In genomic region chr17:57668332-57668731, GRCh38 we compare ENCODE assay signal across 18 cellular contexts.
DNase-seq lines count a peak whose midpoint lies in the region; ATAC-seq and TF ChIP-seq lines count a peak whose summit lies in the region.
"Had no signal": no experiment of that assay in that cellular context is flagged by ENCODE, and none has a peak within 500 bp of the region (broad histone marks: within the 10 kb centered on the region; RNA-seq: fewer than 3 reads in every experiment).

No MANE protein-coding gene starts in this region.

- peaks cover 12% of the 10 kb centered on the region for H3K36me3 Mint-ChIP-seq in type B pancreatic cell

- intact Hi-C loops in heart left ventricle (cut with DNase I) (loop anchor here in 5 of 10 donors (10.0 kb wide), 5 partner anchors 166 to 544 kb away; no protein-coding TSS in a partner anchor), right cardiac atrium (cut with DNase I) (loop anchor here in 2 of 4 donors (5.0 to 10.0 kb wide), 2 partner anchors 71 to 424 kb away; no protein-coding TSS in a partner anchor)

- H3K4me1 ChIP-seq in heart left ventricle (peaks cover 0 to 46% (median 17%) of the 10 kb centered on the region in 12 donors), right cardiac atrium (ENCODE audit: control insufficient read depth, insufficient read depth, low read length) (no peaks in the 10 kb centered on the region), right atrium auricular region (peaks cover 0 to 12% of the 10 kb centered on the region in 2 donors)

- peak overlapping the region; percentile 56 for H3K27ac Mint-ChIP-seq in type B pancreatic cell

- H3K27ac ChIP-seq in heart left ventricle: peak overlapping the region in 3 of 12 donors; percentile 40 to 64 (median 62)
- no peak overlapping the region for H3K27ac ChIP-seq in right cardiac atrium (ENCODE audit: low read length)
- no peak overlapping the region for H3K27ac ChIP-seq in right atrium auricular region
- H3K27ac ChIP-seq: ascending aorta, GM23248, SK-N-MC had no signal

- H3K36me3 ChIP-seq in heart left ventricle (no peaks in the 10 kb centered on the region), right atrium auricular region (no peaks in the 10 kb centered on the region)
- H3K36me3 ChIP-seq: ascending aorta had no signal

- peaks cover 71% of the 10 kb centered on the region for H3K4me1 Mint-ChIP-seq in type B pancreatic cell (ENCODE audit: unreplicated experiment)

- TF ChIP-seq CTCF in heart left ventricle (IDR thresholded peaks at IDR 0.05) (no peak), right atrium auricular region (IDR thresholded peaks at IDR 0.05) (no peak), type B pancreatic cell (conservative IDR thresholded peaks at IDR 0.05) (no peak)

- 54 to 70% (median 58%) methylated on average over 3 of the region's 3 CpGs for WGBS in heart left ventricle, 4 donors
- 77% methylated on average over 3 of the region's 3 CpGs for WGBS in right cardiac atrium

- H3K4me3 ChIP-seq in heart left ventricle (no peak overlapping the region), right cardiac atrium (ENCODE audit: low read length) (no peak overlapping the region), right atrium auricular region (no peak overlapping the region)
- H3K4me3 ChIP-seq: ascending aorta, GM23248, SK-N-MC had no signal

- H3K27me3 ChIP-seq in heart left ventricle (no peaks in the 10 kb centered on the region), right cardiac atrium (ENCODE audit: control insufficient read depth, insufficient read depth) (no peaks in the 10 kb centered on the region), right atrium auricular region (no peaks in the 10 kb centered on the region)
- H3K27me3 ChIP-seq: ascending aorta had no signal

- no peaks in the 10 kb centered on the region for H3K9me3 Mint-ChIP-seq in type B pancreatic cell

- DNase-seq in heart left ventricle: peak in 2 of 5 donors; percentile 27 to 52
- DNase-seq in right cardiac atrium: no peak
- peak; percentile 32 for DNase-seq in right atrium auricular region (ENCODE audit: low spot score)
- peak; percentile 8 for DNase-seq in type B pancreatic cell (ENCODE audit: extremely low spot score, unreplicated experiment)
- no peak for DNase-seq in activated gamma-delta T cell treated with Interleukin-2 at 50 U/mL for 16 hours
- DNase-seq: activated naive CD4-positive, alpha-beta T cell treated with Interleukin-2 at 50 U/mL for 16 hours; DMS53; GF-D8; GM23248; IMR-90; left colon; NCI-H1417; NCI-H2107 had no signal

- H3K4me3 Mint-ChIP-seq in type B pancreatic cell: no peak overlapping the region

- H3K27me3 Mint-ChIP-seq in type B pancreatic cell: no peaks in the 10 kb centered on the region

- ATAC-seq in heart left ventricle (peak; percentile 46 to 65 (median 54)), right cardiac atrium (no peak), SK-N-SH treated with all-trans-retinoic acid at 6 μM for 48 hours (no peak), GM19467 (IDR thresholded peaks at IDR 0.05; ENCODE audit: unreplicated experiment) (no peak), HG03354 (IDR thresholded peaks at IDR 0.05; ENCODE audit: poor library complexity, severe bottlenecking, unreplicated experiment) (no peak)
- ATAC-seq: left colon had no signal

- no peak for TF ChIP-seq POLR2A in heart left ventricle (IDR thresholded peaks at IDR 0.05)

- H3K9me3 ChIP-seq in heart left ventricle: no peaks in the 10 kb centered on the region
- no peaks in the 10 kb centered on the region for H3K9me3 ChIP-seq in right cardiac atrium (ENCODE audit: control insufficient read depth, low read length)
- H3K9me3 ChIP-seq in right atrium auricular region: no peaks in the 10 kb centered on the region
- H3K9me3 ChIP-seq: ascending aorta had no signal

TF ChIP-seq in SK-N-SH treated with all-trans-retinoic acid at 6 μM for 48 hours, 23 proteins besides CTCF, POLR2A, EP300 and RAD21 (continues in another document):
- TF ChIP-seq ZFP3 (CRISPR knock-in tag; IDR thresholded peaks at IDR 0.05): 0 out of 2 replicates have a peak, but pooled peaks have one; percentile 44
- no peak for TF ChIP-seq CSDC2 (CRISPR knock-in tag; IDR thresholded peaks at IDR 0.05)
- TF ChIP-seq OSR1 (CRISPR knock-in tag; IDR thresholded peaks at IDR 0.05): no peak
- no peak for TF ChIP-seq ZNF8 (CRISPR knock-in tag; IDR thresholded peaks at IDR 0.05)
- no peak for TF ChIP-seq ZC3H10 (CRISPR knock-in tag; IDR thresholded peaks at IDR 0.05)
- peak; percentile 93 for TF ChIP-seq TSHZ2 (CRISPR knock-in tag; IDR thresholded peaks at IDR 0.05)
- TF ChIP-seq ZNF565 (CRISPR knock-in tag; conservative IDR thresholded peaks at IDR 0.05; ENCODE audit: low read depth): no peak
- TF ChIP-seq ARNTL (CRISPR knock-in tag; IDR thresholded peaks at IDR 0.05; ENCODE audit: borderline replicate concordance, low read depth): no peak
- no peak; the same call in 1 of the 2 replicates for TF ChIP-seq CSRNP3 (CRISPR knock-in tag; IDR thresholded peaks at IDR 0.05)
- TF ChIP-seq TCF4 (CRISPR knock-in tag; IDR thresholded peaks at IDR 0.05; ENCODE audit: borderline replicate concordance): peak; percentile 87
- no peak; the same call in 1 of the 2 replicates for TF ChIP-seq POU6F1 (CRISPR knock-in tag; IDR thresholded peaks at IDR 0.05; ENCODE audit: borderline replicate concordance, low read depth)
- TF ChIP-seq ZNF70 (CRISPR knock-in tag; IDR thresholded peaks at IDR 0.05): no peak
- TF ChIP-seq ISL1 (CRISPR knock-in tag; IDR thresholded peaks at IDR 0.05): peak; percentile 93
- TF ChIP-seq GLIS3 (CRISPR knock-in tag; IDR thresholded peaks at IDR 0.05): peak; percentile 69
- TF ChIP-seq RARB (CRISPR knock-in tag; IDR thresholded peaks at IDR 0.05): no peak
- no peak for TF ChIP-seq BACH2 (CRISPR knock-in tag; IDR thresholded peaks at IDR 0.05; ENCODE audit: borderline replicate concordance)
- TF ChIP-seq ESRRG (CRISPR knock-in tag; IDR thresholded peaks at IDR 0.05): no peak
- peak; percentile 93; the same call in 1 of the 2 replicates for TF ChIP-seq SNAI2 (CRISPR knock-in tag; IDR thresholded peaks at IDR 0.05)
- no peak for TF ChIP-seq TOX (CRISPR knock-in tag; IDR thresholded peaks at IDR 0.05; ENCODE audit: borderline replicate concordance)

Comparison
In these comparisons a context has a peak if more than half of its experiments do, and no peak if none do; other contexts are left out.
1. ATAC-seq: peak in heart left ventricle (4 of 4); none in right cardiac atrium (0 of 2), SK-N-SH treated with all-trans-retinoic acid at 6 μM for 48 hours (single experiment), GM19467 (single experiment) and HG03354 (single experiment).
2. DNase-seq: peak in right atrium auricular region (single experiment) and type B pancreatic cell (single experiment); none in right cardiac atrium (0 of 3) and activated gamma-delta T cell treated with Interleukin-2 at 50 U/mL for 16 hours (single experiment).